ENCODE assay signal across 7 cellular contexts in genomic region chrX:109733658-109734022, GRCh38. TPM values are rescaled to one million over a fixed set of nuclear protein-coding genes. Genes with fewer than 3 reads are reported as not detected.
DNase-seq lines count a peak whose midpoint lies in the region; ATAC-seq and TF ChIP-seq lines count a peak whose summit lies in the region.

No MANE protein-coding gene starts in this region.

- peak overlapping the region; percentile 85 for H3K4me3 ChIP-seq in HFF-Myc (replicated peaks; ENCODE audit: low read depth, low read length)
- H3K4me3 ChIP-seq in iPS-11a (ENCODE audit: low read depth, low read length): peak overlapping the region; percentile 38
- H3K4me3 ChIP-seq in stomach: peak overlapping the region; percentile 51 to 69 (median 63)

- peaks cover 16% of the 10 kb centered on the region for H3K36me3 Mint-ChIP-seq in activated CD8-positive, alpha-beta T cell treated with anti-CD3 and anti-CD28 coated beads, Interleukin-2, amount 10 ng/mL, durations not matched to agents 7 days and 5 days (ENCODE audit: low read depth)

- peak overlapping the region; percentile 88 for H3K27ac Mint-ChIP-seq in activated CD8-positive, alpha-beta T cell treated with anti-CD3 and anti-CD28 coated beads, Interleukin-2, amount 10 ng/mL, durations not matched to agents 7 days and 5 days

- no peak for ATAC-seq in activated CD8-positive, alpha-beta T cell treated with anti-CD3 and anti-CD28 coated beads, Interleukin-2, amount 10 ng/mL, durations not matched to agents 7 days and 5 days
- no peak for ATAC-seq in GM21367 (IDR thresholded peaks at IDR 0.05; ENCODE audit: unreplicated experiment)

- no peaks in the 10 kb centered on the region for H3K9me3 Mint-ChIP-seq in activated CD8-positive, alpha-beta T cell treated with anti-CD3 and anti-CD28 coated beads, Interleukin-2, amount 10 ng/mL, durations not matched to agents 7 days and 5 days (ENCODE audit: insufficient read depth)

- H3K27ac ChIP-seq in stomach: peak overlapping the region; percentile 87 to 94 (median 88)

- TF ChIP-seq POLR2A in stomach (IDR thresholded peaks at IDR 0.05): no peak

- no peaks in the 10 kb centered on the region for H3K9me3 ChIP-seq in stomach

- peaks cover 27% of the 10 kb centered on the region for H3K4me1 Mint-ChIP-seq in activated CD8-positive, alpha-beta T cell treated with anti-CD3 and anti-CD28 coated beads, Interleukin-2, amount 10 ng/mL, durations not matched to agents 7 days and 5 days (ENCODE audit: low read depth)

- DNase-seq in HFF-Myc (ENCODE audit: extremely low read depth, low read depth) (no peak), stomach (no peak), NCI-H446 treated with DMSO at 0.1 percent for 48 hours (lab: John Stamatoyannopoulos, UW) (no peak), retina (no peak)
- no peak for DNase-seq in activated CD8-positive, alpha-beta T cell treated with anti-CD3 and anti-CD28 coated beads, Interleukin-2, amount 10 ng/mL, durations not matched to agents 7 days and 5 days

- POLR2A ChIA-PET in activated CD8-positive, alpha-beta T cell treated with anti-CD3 and anti-CD28 coated beads, Interleukin-2, amount 10 ng/mL, durations not matched to agents 7 days and 5 days (lab: Charles Lee): interaction anchor here (0.6 to 2.7 kb wide), 4 partner anchors 13 to 107 kb away, joined by 3 to 11 read pairs (median 3); no protein-coding TSS in a partner anchor

- TF ChIP-seq EP300 in stomach (IDR thresholded peaks at IDR 0.05): no peak

- TF ChIP-seq CTCF in HFF-Myc (IDR thresholded peaks at IDR 0.05; ENCODE audit: low read depth, low read length, missing control alignments) (no peak), stomach (IDR thresholded peaks at IDR 0.05) (no peak)

- 15 to 39% (median 25%) methylated on average over 8 to 10 of the region's 10 CpGs for WGBS in stomach, 5 donors

- H3K4me3 Mint-ChIP-seq in activated CD8-positive, alpha-beta T cell treated with anti-CD3 and anti-CD28 coated beads, Interleukin-2, amount 10 ng/mL, durations not matched to agents 7 days and 5 days: peak overlapping the region; percentile 84

- H3K27me3 ChIP-seq in stomach: no peaks in the 10 kb centered on the region

- H3K27me3 Mint-ChIP-seq in activated CD8-positive, alpha-beta T cell treated with anti-CD3 and anti-CD28 coated beads, Interleukin-2, amount 10 ng/mL, durations not matched to agents 7 days and 5 days (ENCODE audit: low read depth): no peaks in the 10 kb centered on the region

- CTCF ChIA-PET in activated CD8-positive, alpha-beta T cell treated with anti-CD3 and anti-CD28 coated beads, Interleukin-2, amount 10 ng/mL, durations not matched to agents 7 days and 5 days (lab: Charles Lee): interaction anchor here (1.8 to 2.4 kb wide), 4 partner anchors 15 to 157 kb away, joined by 4 to 8 read pairs (median 8); no protein-coding TSS in a partner anchor

- H3K4me1 ChIP-seq in stomach: peaks cover 0 to 4% (median 0%) of the 10 kb centered on the region in 4 donors

- no peaks in the 10 kb centered on the region for H3K36me3 ChIP-seq in stomach

- intact Hi-C loops in stomach (cut with DNase I; ENCODE audit: low total_unique reads): no loop called here

RNA-seq across cellular contexts. Expression of gene ACSL4, which starts 0.6 kb away (rescaled TPM):
- total RNA-seq in activated CD8-positive, alpha-beta T cell treated with anti-CD3 and anti-CD28 coated beads, Interleukin-2, amount 10 ng/mL, durations not matched to agents 7 days and 5 days: 10 to 100 TPM; 44.8 to 50.7 TPM
- 10 to 100 TPM in 4 of 5 donors, 1 to 10 TPM in 1; 4.1 to 53.4 (median 31.4) TPM for total RNA-seq in stomach
- 10 to 100 TPM; 12.4 to 48.6 (median 44.3) TPM for polyA plus RNA-seq in stomach
